8 cellular contexts compared by ENCODE assay signal in the genomic region with DNA sequence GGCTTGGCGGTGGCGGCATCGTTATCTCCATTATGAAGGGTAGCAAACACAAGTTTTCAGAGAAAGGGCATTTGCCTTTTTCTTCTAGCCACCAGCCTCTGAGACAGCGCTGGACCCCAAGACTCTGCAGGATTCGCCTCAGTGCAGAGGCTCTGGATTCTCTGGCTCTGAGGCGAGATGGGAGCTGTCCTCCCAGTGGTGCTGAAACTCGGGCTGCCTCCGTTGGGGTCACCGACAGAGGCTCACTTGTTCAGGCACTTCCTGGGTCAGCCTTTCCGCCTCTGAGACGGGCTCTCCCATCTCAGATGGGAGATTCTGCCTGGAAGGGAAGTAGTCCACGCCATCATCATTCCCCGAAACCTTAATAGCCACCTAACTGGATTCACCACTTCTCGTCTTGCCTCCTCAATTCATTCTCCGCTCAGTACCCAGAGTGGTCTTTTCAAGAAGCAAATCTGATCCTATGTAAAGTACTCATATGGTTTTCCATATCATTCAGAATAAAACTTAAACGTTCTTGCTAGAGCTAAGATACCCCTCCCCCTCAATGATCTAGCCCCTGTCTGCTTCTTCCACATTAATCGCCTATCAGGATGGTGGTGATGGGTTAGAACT.
DNase-seq lines count a peak whose midpoint lies in the region; ATAC-seq lines count a peak whose summit lies in the region.

No MANE protein-coding gene starts in this region.

- peaks cover 6% of the 10 kb centered on the region for H3K4me1 Mint-ChIP-seq in activated T-cell treated with anti-CD3 and anti-CD28 coated beads, Interleukin-2, amount 50 U/mL, for 72 hours (ENCODE audit: low read depth)

- DNase-seq in A172 (ENCODE audit: low spot score), result peak; percentile 28
- DNase-seq in HK-2 (ENCODE audit: unreplicated experiment), result peak; percentile 44
- DNase-seq in activated T-cell treated with anti-CD3 and anti-CD28 coated beads, Interleukin-2, amount 50 U/mL, for 72 hours, result peak; percentile 38 to 52
- DNase-seq in iPS-NIHi11 (ENCODE audit: low spot score), result peak; percentile 79
- no peak for DNase-seq in SW480 (ENCODE audit: low spot score)
- DNase-seq in NCI-H187 treated with DMSO at 0.1 percent for 48 hours (lab: John Stamatoyannopoulos, UW), result no peak

- H3K4me3 Mint-ChIP-seq in activated T-cell treated with anti-CD3 and anti-CD28 coated beads, Interleukin-2, amount 50 U/mL, for 72 hours, result no peak overlapping the region

- no peaks in the 10 kb centered on the region for H3K9me3 Mint-ChIP-seq in activated T-cell treated with anti-CD3 and anti-CD28 coated beads, Interleukin-2, amount 50 U/mL, for 72 hours

- no peak overlapping the region for H3K27ac Mint-ChIP-seq in activated T-cell treated with anti-CD3 and anti-CD28 coated beads, Interleukin-2, amount 50 U/mL, for 72 hours

- no peaks in the 10 kb centered on the region for H3K36me3 Mint-ChIP-seq in activated T-cell treated with anti-CD3 and anti-CD28 coated beads, Interleukin-2, amount 50 U/mL, for 72 hours (ENCODE audit: insufficient read depth in 2 of 2)

- peaks cover 86% of the 10 kb centered on the region for H3K27me3 Mint-ChIP-seq in activated T-cell treated with anti-CD3 and anti-CD28 coated beads, Interleukin-2, amount 50 U/mL, for 72 hours (ENCODE audit: low read depth)

- ATAC-seq in activated T-cell treated with anti-CD3 and anti-CD28 coated beads, Interleukin-2, amount 50 U/mL, for 72 hours (replicated peaks in 1 of 2), result no peak
- ATAC-seq in HG02678 (IDR thresholded peaks at IDR 0.05; ENCODE audit: unreplicated experiment) (no peak), GM19455 (IDR thresholded peaks at IDR 0.05; ENCODE audit: unreplicated experiment) (no peak)

Comparison
In these comparisons a context has a peak if more than half of its experiments do, and no peak if none do; other contexts are left out.
1. DNase-seq: peak in A172 (single experiment), HK-2 (single experiment), activated T-cell treated with anti-CD3 and anti-CD28 coated beads, Interleukin-2, amount 50 U/mL, for 72 hours (2 of 2) and iPS-NIHi11 (single experiment); none in SW480 (single experiment) and NCI-H187 treated with DMSO at 0.1 percent for 48 hours (single experiment).